ENCODE assay signal across 15 cellular contexts in genomic region chr14:50501642-50502041, GRCh38. TPM values are rescaled to one million over a fixed set of nuclear protein-coding genes. Genes with fewer than 3 reads are reported as not detected.
DNase-seq lines count a peak whose midpoint lies in the region; ATAC-seq, FAIRE-seq and TF ChIP-seq lines count a peak whose summit lies in the region.
"Had no signal": no experiment of that assay in that cellular context is flagged by ENCODE, and none has a peak within 500 bp of the region (broad histone marks: within the 10 kb centered on the region; RNA-seq: fewer than 3 reads in every experiment).

No MANE protein-coding gene starts in this region.

- DNase-seq in ACHN (peak; percentile 78), HT1080 (ENCODE audit: low read depth) (peak; percentile 81), mammary epithelial cell (peak; percentile 70), keratinocyte (ENCODE audit: low read depth, low spot score) (peak; percentile 23), left cardiac atrium (no peak)
- DNase-seq in stimulated activated CD4-positive, alpha-beta T cell treated with anti-CD3 and anti-CD28 coated beads, Interleukin-2, amount 100 ng/mL, for 24 hours = no peak
- DNase-seq: activated CD8-positive, alpha-beta memory T cell treated with anti-CD3 and anti-CD28 coated beads, Interleukin-2, amount 50 U/mL, for 48 hours; AML-193; effector memory CD4-positive, alpha-beta T cell; NCI-H1930; occipital lobe had no signal

- WGBS in mammary epithelial cell (ENCODE audit: low coverage, missing lambda C conversion rate) = 10% methylated on average over 2 of the region's 2 CpGs

- H3K9me3 ChIP-seq in mammary epithelial cell (replicated peaks; ENCODE audit: insufficient read depth, low read length) = no peaks in the 10 kb centered on the region
- no peaks in the 10 kb centered on the region for H3K9me3 ChIP-seq in keratinocyte (ENCODE audit: control insufficient read depth, low read depth, low read length)

- in situ Hi-C loops in ACHN (cut with HindIII; ENCODE audit: low pct_ligation_motif_present, low pct_unique_long_range_greater_than_20kb, low sequenced_read_pairs) = no loop called here
- in situ Hi-C loops in mammary epithelial cell (cut with MboI; ENCODE audit: low sequenced_read_pairs in 2 of 2) = no loop called here

- peak; percentile 56 for FAIRE-seq in keratinocyte (lab: Jason Lieb, UNC)
- FAIRE-seq: K562 had no signal

- peaks cover 51% of the 10 kb centered on the region for H3K79me2 ChIP-seq in mammary epithelial cell (ENCODE audit: insufficient read depth, low read length)
- H3K79me2 ChIP-seq in keratinocyte (ENCODE audit: control insufficient read depth, insufficient read depth, low read length) = peaks cover 17% of the 10 kb centered on the region

- ATAC-seq in HG02970 (IDR thresholded peaks at IDR 0.05; ENCODE audit: low FRiP score, unreplicated experiment) (no peak), GM18517 (IDR thresholded peaks at IDR 0.05; ENCODE audit: unreplicated experiment) (no peak), left cardiac atrium (no peak)
- ATAC-seq: K562; stimulated activated effector memory CD8-positive, alpha-beta T cell treated with anti-CD3 and anti-CD28 coated beads, Interleukin-12 subunit alpha, Interleukin-12 subunit beta, amount 100 ng/mL, for 72 hours had no signal

- peaks cover 2% of the 10 kb centered on the region for H3K36me3 ChIP-seq in mammary epithelial cell (ENCODE audit: insufficient read depth, low read length)
- H3K36me3 ChIP-seq in keratinocyte (ENCODE audit: control insufficient read depth in 2 of 2, extremely low read depth in 1 of 2, insufficient read depth in 2 of 2, low read length in 2 of 2) = peaks cover 0 to 2% of the 10 kb centered on the region in 2 experiments

- H3K27ac ChIP-seq in mammary epithelial cell (ENCODE audit: insufficient read depth, low read depth, low read length) = peak overlapping the region; percentile 75
- H3K27ac ChIP-seq in keratinocyte (ENCODE audit: control insufficient read depth, insufficient read depth, low read length) = peak overlapping the region; percentile 66

- H3K4me3 ChIP-seq in mammary epithelial cell (replicated peaks in 1 of 3; ENCODE audit: insufficient read depth in 1 of 3, low read depth in 2 of 3, low read length in 3 of 3) (no peak overlapping the region), keratinocyte (ENCODE audit: control insufficient read depth in 2 of 3, extremely low read depth in 1 of 3, insufficient read depth in 2 of 3, low read depth in 1 of 3, low read length in 3 of 3) (no peak overlapping the region)
- H3K4me3 ChIP-seq: K562 had no signal

- H3K27me3 ChIP-seq in mammary epithelial cell (ENCODE audit: insufficient read depth, low read length) (no peaks in the 10 kb centered on the region), keratinocyte (ENCODE audit: control insufficient read depth, extremely low read depth, insufficient read depth, low read length) (no peaks in the 10 kb centered on the region)

- no peaks in the 10 kb centered on the region for H3K9me1 ChIP-seq in keratinocyte (ENCODE audit: control insufficient read depth, extremely low read depth, insufficient read depth, low read length)

- dilution Hi-C loops in mammary epithelial cell (cut with HindIII; ENCODE audit: low sequenced_read_pairs) = loop anchor here (25.0 kb wide), 1 partner anchor 164 kb away; no protein-coding TSS in a partner anchor
- dilution Hi-C loops in keratinocyte (cut with MboI; ENCODE audit: extremely low pct_ligation_motif_present, low sequenced_read_pairs) = no loop called here

- intact Hi-C loops in mammary epithelial cell (cut with micrococcal nuclease) (no loop called here), left cardiac atrium (cut with DNase I) (no loop called here)

- H3K4me1 ChIP-seq in mammary epithelial cell (ENCODE audit: insufficient read depth, low read length) = peaks cover 18% of the 10 kb centered on the region
- peaks cover 25% of the 10 kb centered on the region for H3K4me1 ChIP-seq in keratinocyte (ENCODE audit: control insufficient read depth, extremely low read depth, insufficient read depth, low read length)

- no TSS peak for BruUV-seq in mammary epithelial cell (replicated peaks; lab: Mats Ljungman, UMichigan)

- H3K9ac ChIP-seq in mammary epithelial cell (ENCODE audit: insufficient read depth, low read length) (no peak overlapping the region), keratinocyte (ENCODE audit: control insufficient read depth, extremely low read depth, insufficient read depth, low read length) (no peak overlapping the region)

- H3K4me2 ChIP-seq in mammary epithelial cell (ENCODE audit: insufficient read depth, low read depth, low read length) (peak overlapping the region; percentile 71), keratinocyte (ENCODE audit: control insufficient read depth, extremely low read depth, insufficient read depth, low read depth, low read length) (peak overlapping the region; percentile 30)

- TF ChIP-seq CTCF in mammary epithelial cell (conservative IDR thresholded peaks at IDR 0.05 in 1 of 2, IDR thresholded peaks at IDR 0.05 in 1 of 2; ENCODE audit: extremely low read depth in 1 of 2, insufficient read depth in 1 of 2, low read depth in 1 of 2, low read length in 2 of 2) (no peak), keratinocyte (optimal IDR thresholded peaks at IDR 0.05 in 1 of 3, IDR thresholded peaks at IDR 0.05 in 1 of 3, conservative IDR thresholded peaks at IDR 0.05 in 1 of 3; ENCODE audit: extremely low read depth in 1 of 3, insufficient read depth in 2 of 3, low read length in 3 of 3) (no peak)

- H2AFZ ChIP-seq in mammary epithelial cell (ENCODE audit: low read depth, low read length) (no peak overlapping the region), keratinocyte (ENCODE audit: control insufficient read depth, low read length) (no peak overlapping the region)

- CTCF ChIA-PET in mammary epithelial cell (lab: Charles Lee; ENCODE audit: low non-redundant PET) = interaction anchor here (0.7 kb wide), 1 partner anchor 13 kb away, joined by 3 read pairs; no protein-coding TSS in a partner anchor

- no peaks in the 10 kb centered on the region for H4K20me1 ChIP-seq in mammary epithelial cell (ENCODE audit: insufficient read depth, low read length)
- no peaks in the 10 kb centered on the region for H4K20me1 ChIP-seq in keratinocyte (ENCODE audit: control insufficient read depth, extremely low read depth, insufficient read depth, low read length)

RNA-seq across cellular contexts. Expression of gene MAP4K5, which starts 30.7 kb away (rescaled TPM):
- total RNA-seq in HT1080 (2014; rRNA removed; shearing (Covaris generic)) = 38.1 and 47.9 TPM in 2 replicates
- polyA plus RNA-seq in HT1080 (2015; cell fraction: cytosol; rRNA removed) = 38.2 and 71.0 TPM in 2 replicates
- 105 and 125 TPM in 2 replicates for polyA plus RNA-seq in HT1080 (2015; cell fraction: nucleus; rRNA removed)
- 100 to 1,000 TPM in 1 of 2 donors, 10 to 100 TPM in 1; 67.6 to 123 TPM for total RNA-seq in mammary epithelial cell
- polyA plus RNA-seq in mammary epithelial cell = 13.0 TPM
- 14.4 TPM for polyA minus RNA-seq in mammary epithelial cell
- 15.8 to 25.8 TPM (median 19.0 TPM) in 3 replicates for polyA plus RNA-seq in keratinocyte
- 23.8 TPM for polyA plus RNA-seq in keratinocyte (2011; ENCODE audit: low read depth)
- polyA plus RNA-seq in keratinocyte (2011; cell fraction: cytosol; rRNA removed) = 11.5 and 18.2 TPM in 2 replicates
- polyA plus RNA-seq in keratinocyte (2011; cell fraction: nucleus; rRNA removed) = 23.4 and 29.2 TPM in 2 replicates
- polyA plus RNA-seq in keratinocyte (2012; ENCODE audit: low replicate concordance) = 16.3 and 21.2 TPM in 2 replicates
- polyA minus RNA-seq in keratinocyte = 4.5 to 21.5 TPM (median 9.4 TPM) in 3 replicates
- 20.3 TPM for polyA minus RNA-seq in keratinocyte (2011; cell fraction: cytosol; rRNA and poly(A)+ RNA removed)
- 18.0 and 45.9 TPM in 2 replicates for polyA minus RNA-seq in keratinocyte (2011; cell fraction: nucleus; rRNA and poly(A)+ RNA removed)
- 10 to 100 TPM; 17.6 to 25.3 TPM for total RNA-seq in left cardiac atrium

RNA-seq across cellular contexts. Expression of gene ATL1, which starts 58.3 kb away (rescaled TPM):
- total RNA-seq in HT1080 (2014; rRNA removed; shearing (Covaris generic)) = 0.48 and 0.70 TPM in 2 replicates
- polyA plus RNA-seq in HT1080 (2015; cell fraction: cytosol; rRNA removed) = 0.50 and 1.6 TPM in 2 replicates
- 0.34 and 0.87 TPM in 2 replicates for polyA plus RNA-seq in HT1080 (2015; cell fraction: nucleus; rRNA removed)
- 10 to 100 TPM in 1 of 2 donors, 1 to 10 TPM in 1; 7.5 to 21.2 TPM for total RNA-seq in mammary epithelial cell
- 9.7 TPM for polyA plus RNA-seq in mammary epithelial cell
- polyA minus RNA-seq in mammary epithelial cell = 4.5 TPM
- 3.6 to 6.8 TPM (median 4.0 TPM) in 3 replicates for polyA plus RNA-seq in keratinocyte
- 2.7 TPM for polyA plus RNA-seq in keratinocyte (2011; ENCODE audit: low read depth)
- 3.0 and 5.8 TPM in 2 replicates for polyA plus RNA-seq in keratinocyte (2011; cell fraction: cytosol; rRNA removed)
- 5.1 and 6.5 TPM in 2 replicates for polyA plus RNA-seq in keratinocyte (2011; cell fraction: nucleus; rRNA removed)
- 1.9 and 3.5 TPM in 2 replicates for polyA plus RNA-seq in keratinocyte (2012; ENCODE audit: low replicate concordance)
- polyA minus RNA-seq in keratinocyte = 0.23 to 6.4 TPM (median 2.5 TPM) in 3 replicates
- polyA minus RNA-seq in keratinocyte (2011; cell fraction: cytosol; rRNA and poly(A)+ RNA removed) = 2.3 TPM
- polyA minus RNA-seq in keratinocyte (2011; cell fraction: nucleus; rRNA and poly(A)+ RNA removed) = 3.7 and 5.5 TPM in 2 replicates
- 1 to 10 TPM; 1.7 TPM for total RNA-seq in left cardiac atrium

Comparison
In these comparisons a context has a peak if more than half of its experiments do, and no peak if none do; other contexts are left out.
1. DNase-seq: peak in ACHN (single experiment), HT1080 (single experiment), mammary epithelial cell (single experiment) and keratinocyte (single experiment); none in stimulated activated CD4-positive, alpha-beta T cell treated with anti-CD3 and anti-CD28 coated beads, Interleukin-2, amount 100 ng/mL, for 24 hours (0 of 2) and left cardiac atrium (single experiment).